In genomic region chr12:133038310-133038709, GRCh38 we compare ENCODE assay signal across 8 cellular contexts. TPM values are rescaled to one million over a fixed set of nuclear protein-coding genes. Genes with fewer than 3 reads are reported as not detected.
DNase-seq lines count a peak whose midpoint lies in the region; ATAC-seq, FAIRE-seq and TF ChIP-seq lines count a peak whose summit lies in the region.

No MANE protein-coding gene starts in this region.

- peaks cover 0 to 22% (median 8%) of the 10 kb centered on the region in 4 donors for H3K4me1 Mint-ChIP-seq in naive thymus-derived CD8-positive, alpha-beta T cell

- H3K9me3 Mint-ChIP-seq in naive thymus-derived CD8-positive, alpha-beta T cell = peaks cover 7 to 85% (median 45%) of the 10 kb centered on the region in 9 donors

- DNase-seq in BE2C = no peak
- no peak for DNase-seq in naive thymus-derived CD8-positive, alpha-beta T cell
- DNase-seq in DMS53 treated with DMSO at 0.1 percent for 48 hours (lab: John Stamatoyannopoulos, UW; ENCODE audit: unreplicated experiment) = no peak
- no peak for DNase-seq in body of pancreas
- DNase-seq in MV-4-11 (lab: John Stamatoyannopoulos, UW) = no peak

- peak overlapping the region; percentile 64 for H3K4me3 ChIP-seq in BE2C (ENCODE audit: low read depth, low read length)
- H3K4me3 ChIP-seq in KMS-11 (IDR thresholded peaks at IDR 0.05; ENCODE audit: insufficient read depth, low read depth, low read length) = no peak overlapping the region
- no peak overlapping the region for H3K4me3 ChIP-seq in body of pancreas

- H3K4me1 ChIP-seq in BE2C (no peaks in the 10 kb centered on the region), KMS-11 (ENCODE audit: low read depth, poor library complexity, severe bottlenecking) (peaks cover 8% of the 10 kb centered on the region), body of pancreas (peaks cover 4% of the 10 kb centered on the region)

- WGBS in body of pancreas, 2 donors = 52 to 53% methylated on average over 3 of the region's 3 CpGs

- peaks cover 3% of the 10 kb centered on the region; the same call in 1 of the 2 replicates for H3K9me3 ChIP-seq in BE2C
- H3K9me3 ChIP-seq in body of pancreas = peaks cover 0 to 25% (median 0%) of the 10 kb centered on the region in 3 donors

- TF ChIP-seq CTCF in BE2C (IDR thresholded peaks at IDR 0.05; ENCODE audit: low read depth, low read length) = no peak
- no peak for TF ChIP-seq CTCF in KMS-11 (conservative IDR thresholded peaks at IDR 0.05; ENCODE audit: low read depth, low read length)
- no peak for TF ChIP-seq CTCF in body of pancreas (IDR thresholded peaks at IDR 0.05)

- no peak overlapping the region for H2AFZ ChIP-seq in KMS-11 (ENCODE audit: low read depth)

- H3K79me2 ChIP-seq in KMS-11 (ENCODE audit: insufficient read depth, low read depth) = peaks cover 9% of the 10 kb centered on the region; the same call in 1 of the 2 replicates

- intact Hi-C loops in body of pancreas (cut with DNase I) = no loop called here

- no peaks in the 10 kb centered on the region for H3K27me3 ChIP-seq in BE2C
- no peaks in the 10 kb centered on the region for H3K27me3 ChIP-seq in KMS-11 (ENCODE audit: insufficient read depth, low read depth)
- no peaks in the 10 kb centered on the region for H3K27me3 ChIP-seq in body of pancreas

- H3K27ac ChIP-seq in KMS-11 (peak overlapping the region; percentile 86; the same call in 1 of the 2 replicates), body of pancreas (peak overlapping the region in 1 of 4 donors; percentile 95)

- H4K20me1 ChIP-seq in KMS-11 (ENCODE audit: insufficient read depth) = no peaks in the 10 kb centered on the region

- FAIRE-seq in colon (lab: Jason Lieb, UNC) = peak; percentile 87

- H3K9ac ChIP-seq in KMS-11 = peak overlapping the region; percentile 74; the same call in 1 of the 2 replicates

- peak overlapping the region in 8 of 10 donors; percentile 15 to 98 (median 95) for H3K27ac Mint-ChIP-seq in naive thymus-derived CD8-positive, alpha-beta T cell

- POLR2A ChIA-PET in naive thymus-derived CD8-positive, alpha-beta T cell (lab: Charles Lee) = interaction anchor here (0.6 to 2.8 kb wide), 9 partner anchors 13 to 271 kb away, joined by 3 to 15 read pairs (median 5); partner anchors contain the start of genes ZNF10, ZNF140, ZNF26 and ZNF891

- no peak for TF ChIP-seq POLR2A in body of pancreas (IDR thresholded peaks at IDR 0.05)

- H3K27me3 Mint-ChIP-seq in naive thymus-derived CD8-positive, alpha-beta T cell = peaks cover 0 to 5% (median 2%) of the 10 kb centered on the region in 5 donors

- no peak for ATAC-seq in naive thymus-derived CD8-positive, alpha-beta T cell
- no peak for ATAC-seq in body of pancreas
- no peak for ATAC-seq in GM21825 (IDR thresholded peaks at IDR 0.05; ENCODE audit: unreplicated experiment)

- H3K36me3 Mint-ChIP-seq in naive thymus-derived CD8-positive, alpha-beta T cell = peaks cover 38 to 61% (median 46%) of the 10 kb centered on the region in 3 donors

- peak overlapping the region; percentile 86 to 96 (median 94) for H3K4me3 Mint-ChIP-seq in naive thymus-derived CD8-positive, alpha-beta T cell

- peak overlapping the region; percentile 60 for H3K4me2 ChIP-seq in KMS-11

- H3K36me3 ChIP-seq in BE2C (peaks cover 33% of the 10 kb centered on the region), KMS-11 (ENCODE audit: insufficient read depth) (peaks cover 3% of the 10 kb centered on the region; the same call in 1 of the 2 replicates), body of pancreas (replicated peaks in 1 of 2; ENCODE audit: insufficient read depth in 1 of 2, low read depth in 2 of 2) (peaks cover 10 to 11% of the 10 kb centered on the region in 2 donors)

RNA-seq across cellular contexts. Expression of gene ZNF84, which starts 1.0 kb away (rescaled TPM):
- 27.8 TPM for polyA plus RNA-seq in BE2C (2012; ENCODE audit: insufficient read depth, insufficient read length, low read depth)
- 10 to 100 TPM; 58.3 to 60.3 TPM for total RNA-seq in naive thymus-derived CD8-positive, alpha-beta T cell
- 10 to 100 TPM; 16.9 to 19.0 (median 18.2) TPM for polyA plus RNA-seq in naive thymus-derived CD8-positive, alpha-beta T cell
- 10 to 100 TPM; 10.2 to 22.1 TPM for total RNA-seq in body of pancreas

RNA-seq across cellular contexts. Expression of gene ZNF140, which starts 42.4 kb away (rescaled TPM):
- polyA plus RNA-seq in BE2C (2012; ENCODE audit: insufficient read depth, insufficient read length, low read depth) = 16.9 TPM
- 10 to 100 TPM; 22.6 to 26.4 TPM for total RNA-seq in naive thymus-derived CD8-positive, alpha-beta T cell
- 10 to 100 TPM; 18.4 to 22.3 (median 22.0) TPM for polyA plus RNA-seq in naive thymus-derived CD8-positive, alpha-beta T cell
- total RNA-seq in body of pancreas = 10 to 100 TPM; 12.9 to 14.3 TPM

RNA-seq across cellular contexts. Expression of gene ZNF26, which starts 52.1 kb away (rescaled TPM):
- 14.8 TPM for polyA plus RNA-seq in BE2C (2012; ENCODE audit: insufficient read depth, insufficient read length, low read depth)
- total RNA-seq in naive thymus-derived CD8-positive, alpha-beta T cell = 10 to 100 TPM; 30.0 to 34.2 TPM
- 10 to 100 TPM; 10.6 to 19.2 (median 15.6) TPM for polyA plus RNA-seq in naive thymus-derived CD8-positive, alpha-beta T cell
- 1 to 10 TPM; 7.5 to 8.6 TPM for total RNA-seq in body of pancreas
